25 cellular contexts compared by ENCODE assay signal in genomic region chr3:10581251-10581650, GRCh38.
DNase-seq lines count a peak whose midpoint lies in the region; ATAC-seq and TF ChIP-seq lines count a peak whose summit lies in the region.
"Had no signal": no experiment of that assay in that cellular context is flagged by ENCODE, and none has a peak within 500 bp of the region (broad histone marks: within the 10 kb centered on the region; RNA-seq: fewer than 3 reads in every experiment).

No MANE protein-coding gene starts in this region.

- in situ Hi-C loops in GM23248 (cut with MboI): no loop called here
- in situ Hi-C loops in astrocyte of the cerebellum (cut with HindIII; ENCODE audit: low sequenced_read_pairs): no loop called here

- no peaks in the 10 kb centered on the region for H3K9me3 ChIP-seq in GM23248 (ENCODE audit: low read depth)
- H3K9me3 ChIP-seq: ascending aorta, prostate gland, transverse colon had no signal

- no peaks in the 10 kb centered on the region for H4K20me1 ChIP-seq in GM23248 (ENCODE audit: insufficient read depth)

- no peak overlapping the region for H2AFZ ChIP-seq in GM23248

- no peak overlapping the region for H3K9ac ChIP-seq in GM23248

- no peak overlapping the region for H3K27ac ChIP-seq in GM23248
- H3K27ac ChIP-seq: ascending aorta, prostate gland, transverse colon had no signal

- H3K9me2 ChIP-seq in GM23248 (ENCODE audit: insufficient read depth): no peaks in the 10 kb centered on the region

- no peaks in the 10 kb centered on the region for H3F3A ChIP-seq in GM23248 (ENCODE audit: insufficient read depth)

- ATAC-seq in left lobe of liver: peak; percentile 20
- ATAC-seq: activated naive CD4-positive, alpha-beta T cell treated with anti-CD3 and anti-CD28 coated beads, Interleukin-2, amount 50 U/mL, for 72 hours; activated T-helper 17 cell treated with anti-CD3 and anti-CD28 coated beads, Interleukin-2, amount 50 U/mL, for 72 hours; left cardiac atrium; natural killer cell; SK-N-SH treated with all-trans-retinoic acid at 6 μM for 48 hours; WTC11 had no signal

- H3K79me2 ChIP-seq in GM23248 (ENCODE audit: insufficient read depth): no peaks in the 10 kb centered on the region

- H3K4me1 ChIP-seq in GM23248 (ENCODE audit: insufficient read depth): no peaks in the 10 kb centered on the region
- H3K4me1 ChIP-seq: ascending aorta, prostate gland, transverse colon had no signal

- H3K4me3 ChIP-seq in GM23248: no peak overlapping the region
- H3K4me3 ChIP-seq in astrocyte of the cerebellum (ENCODE audit: low read depth, low read length): no peak overlapping the region
- H3K4me3 ChIP-seq: ascending aorta, prostate gland, transverse colon had no signal

- H3K4me2 ChIP-seq in GM23248 (ENCODE audit: unreplicated experiment): no peak overlapping the region

- H3K27me3 ChIP-seq in GM23248 (replicated peaks; ENCODE audit: insufficient read depth): peaks cover 4% of the 10 kb centered on the region
- H3K27me3 ChIP-seq: ascending aorta, transverse colon had no signal

- DNase-seq in GM23248 (peak; percentile 22), astrocyte of the cerebellum (ENCODE audit: low read depth) (peak; percentile 88), left lobe of liver (ENCODE audit: low spot score) (no peak), superior temporal gyrus (ENCODE audit: extremely low spot score) (peak; percentile 48), NK-92 (lab: John Stamatoyannopoulos, UW; ENCODE audit: unreplicated experiment) (no peak), NOMO-1 treated with DMSO at 0.1 percent for 48 hours (lab: John Stamatoyannopoulos, UW; ENCODE audit: unreplicated experiment) (no peak), HT-29 (ENCODE audit: low spot score) (no peak)
- DNase-seq in stimulated activated CD4-positive, alpha-beta T cell treated with anti-CD3 and anti-CD28 coated beads, Interleukin-4, amount 100 ng/mL, for 4 hours: no peak
- DNase-seq: endodermal cell; left cardiac atrium; MM.1S; natural killer cell; NCI-H1436 treated with DMSO at 0.1 percent for 48 hours; NCI-H510A treated with DMSO at 0.1 percent for 48 hours; RPMI8226; small intestine; stimulated activated CD4-positive, alpha-beta T cell treated with anti-CD3 and anti-CD28 coated beads, Interleukin-2, amount 100 ng/mL, for 24 hours; stimulated activated naive CD4-positive, alpha-beta T cell treated with Interleukin-2 at 50 U/mL for 16 hours; transverse colon had no signal

- no peaks in the 10 kb centered on the region for H3K36me3 ChIP-seq in GM23248 (ENCODE audit: low read depth)
- H3K36me3 ChIP-seq: ascending aorta, prostate gland, transverse colon had no signal

- TF ChIP-seq CTCF in astrocyte of the cerebellum (IDR thresholded peaks at IDR 0.05; ENCODE audit: low read depth, low read length, missing control alignments): no peak

- 41 to 66% methylated on average over 4 to 5 of the region's 5 CpGs for WGBS in GM23248 (ENCODE audit: low coverage in 1 of 2, low lambda C conversion rate in 2 of 2, missing lambda C conversion rate in 2 of 2), 2 experiments

Comparison
In these comparisons a context has a peak if more than half of its experiments do, and no peak if none do; other contexts are left out.
1. DNase-seq: peak in GM23248 (single experiment), astrocyte of the cerebellum (single experiment) and superior temporal gyrus (single experiment); none in left lobe of liver (single experiment), NK-92 (single experiment), NOMO-1 treated with DMSO at 0.1 percent for 48 hours (single experiment), HT-29 (single experiment) and stimulated activated CD4-positive, alpha-beta T cell treated with anti-CD3 and anti-CD28 coated beads, Interleukin-4, amount 100 ng/mL, for 4 hours (0 of 2).